ENCODE assay signal across 1 cellular context in the genomic region with DNA sequence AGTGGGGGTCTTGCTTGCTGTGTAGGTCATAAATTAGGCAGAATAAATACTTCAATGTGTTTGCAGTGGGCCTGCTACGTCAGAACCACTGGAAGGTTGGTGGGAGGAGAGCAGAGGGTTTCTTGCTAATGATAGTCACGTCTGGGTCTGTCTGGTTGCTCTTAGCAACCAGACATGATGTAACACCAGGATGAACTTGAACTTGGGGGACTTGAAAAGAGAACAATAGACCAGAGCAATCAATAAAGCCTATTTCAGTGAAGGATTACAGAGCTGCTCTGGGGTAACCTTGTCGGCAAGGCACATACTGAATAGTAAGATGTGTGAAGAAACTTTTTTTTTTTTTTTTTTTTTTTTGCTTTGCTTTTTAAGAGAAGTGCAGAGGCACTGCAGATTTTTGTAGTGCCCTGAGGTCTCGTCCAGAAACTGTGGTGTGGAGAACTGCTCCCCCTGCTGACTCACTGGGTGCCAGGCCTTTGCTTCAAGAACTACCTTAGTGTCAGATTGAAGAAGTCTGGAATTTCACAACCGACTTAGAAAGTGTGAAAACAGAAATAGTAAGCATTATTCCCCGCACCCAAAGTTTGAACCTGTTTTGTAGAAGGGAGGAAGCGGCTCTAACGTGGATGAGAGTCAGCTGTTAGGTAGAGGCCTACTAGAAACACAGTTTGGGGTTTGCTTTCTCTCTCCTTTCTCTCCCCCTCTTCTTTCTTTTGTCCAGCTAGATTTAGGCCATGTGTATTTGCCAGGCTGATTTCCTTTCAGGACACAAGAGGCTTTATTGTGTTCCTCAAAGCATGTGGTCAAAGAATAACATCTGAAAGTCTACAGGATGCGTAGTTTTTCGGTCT.
TF ChIP-seq lines count a peak whose summit lies in the region.

No MANE protein-coding gene starts in this region.

TF ChIP-seq in Ishikawa, 13 proteins besides CTCF, POLR2A, EP300 and RAD21 (continued from another document):
- TF ChIP-seq, protein P1, sequence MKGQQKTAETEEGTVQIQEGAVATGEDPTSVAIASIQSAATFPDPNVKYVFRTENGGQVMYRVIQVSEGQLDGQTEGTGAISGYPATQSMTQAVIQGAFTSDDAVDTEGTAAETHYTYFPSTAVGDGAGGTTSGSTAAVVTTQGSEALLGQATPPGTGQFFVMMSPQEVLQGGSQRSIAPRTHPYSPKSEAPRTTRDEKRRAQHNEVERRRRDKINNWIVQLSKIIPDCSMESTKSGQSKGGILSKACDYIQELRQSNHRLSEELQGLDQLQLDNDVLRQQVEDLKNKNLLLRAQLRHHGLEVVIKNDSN (IDR thresholded peaks at IDR 0.05): no peak
- TF ChIP-seq FOXM1 (IDR thresholded peaks at IDR 0.05; ENCODE audit: borderline replicate concordance, low read depth) (peak; percentile 27; the same call in 1 of the 2 replicates), TCF12 (IDR thresholded peaks at IDR 0.05; ENCODE audit: low read depth) (peak; percentile 61; the same call in 1 of the 2 replicates), CEBPB (IDR thresholded peaks at IDR 0.05) (peak; percentile 66)
